In the genomic region with DNA sequence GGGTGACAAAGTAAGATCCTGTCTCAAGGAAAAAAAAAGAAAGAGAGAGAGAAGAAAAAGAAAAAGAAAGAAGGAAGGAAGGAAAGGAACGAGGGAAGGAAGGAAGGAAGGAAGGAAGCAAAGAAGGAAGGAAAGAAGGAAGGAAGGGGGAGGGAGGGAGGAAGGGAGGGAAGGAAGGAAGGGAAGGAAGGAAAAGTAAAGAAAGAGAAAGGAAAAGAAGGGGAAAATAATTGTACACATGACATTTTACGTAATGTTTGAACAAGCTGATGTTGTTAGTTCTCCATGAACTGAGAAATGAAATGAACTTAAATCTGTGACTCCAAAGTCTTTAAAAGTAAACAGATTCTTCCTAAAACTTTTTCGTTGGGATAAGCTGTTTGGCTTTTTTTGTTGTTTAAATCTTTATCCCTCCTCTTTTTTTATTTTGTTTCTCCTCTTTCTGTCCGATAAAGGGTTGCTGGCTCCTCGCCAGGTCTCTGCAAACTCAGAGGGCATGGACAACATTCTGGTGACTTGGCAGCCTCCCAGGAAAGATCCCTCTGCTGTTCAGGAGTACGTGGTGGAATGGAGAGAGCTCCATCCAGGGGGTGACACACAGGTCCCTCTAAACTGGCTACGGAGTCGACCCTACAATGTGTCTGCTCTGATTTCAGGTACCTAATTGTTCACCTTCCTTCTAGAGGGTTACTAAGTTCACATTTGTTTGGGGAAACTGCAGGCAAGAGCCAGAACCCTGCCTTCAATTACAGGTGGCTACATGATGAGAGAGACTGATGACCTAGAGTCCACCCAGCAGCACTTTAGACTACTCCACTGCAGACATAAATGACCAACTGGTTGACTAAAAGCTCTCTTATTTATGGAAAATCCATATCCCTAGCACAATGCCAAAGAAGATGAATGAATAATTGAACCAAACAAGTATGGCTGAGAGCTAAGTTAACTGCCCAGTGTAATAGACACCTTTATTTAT, we compare ENCODE assay signal across 10 cellular contexts. TPM values are rescaled to one million over a fixed set of nuclear protein-coding genes. Genes with fewer than 3 reads are reported as not detected.
DNase-seq lines count a peak whose midpoint lies in the region; ATAC-seq and TF ChIP-seq lines count a peak whose summit lies in the region.
"Had no signal": no experiment of that assay in that cellular context is flagged by ENCODE, and none has a peak within 500 bp of the region (broad histone marks: within the 10 kb centered on the region; RNA-seq: fewer than 3 reads in every experiment).

No MANE protein-coding gene starts in this region.

- TF ChIP-seq EP300 in stomach (IDR thresholded peaks at IDR 0.05) = no peak

- H3K36me3 ChIP-seq in stomach = no peaks in the 10 kb centered on the region

- no peak for ATAC-seq in activated naive CD8-positive, alpha-beta T cell treated with anti-CD3 and anti-CD28 coated beads, Interleukin-2, amount 50 U/mL, for 24 hours
- no peak for ATAC-seq in HG03378 (IDR thresholded peaks at IDR 0.05; ENCODE audit: unreplicated experiment)
- ATAC-seq in HG02571 (IDR thresholded peaks at IDR 0.05; ENCODE audit: unreplicated experiment) = no peak

- WGBS in stomach, 5 donors = 22 to 32% (median 27%) methylated on average over 8 of the region's 8 CpGs

- H3K36me3 Mint-ChIP-seq in activated naive CD8-positive, alpha-beta T cell treated with anti-CD3 and anti-CD28 coated beads for 36 hours = peaks cover 28% of the 10 kb centered on the region
- peaks cover 66% of the 10 kb centered on the region for H3K36me3 Mint-ChIP-seq in activated naive CD8-positive, alpha-beta T cell treated with anti-CD3 and anti-CD28 coated beads, Interleukin-2, amount 50 U/mL, for 24 hours (ENCODE audit: low read depth)

- H3K4me1 ChIP-seq in stomach = peaks cover 0 to 11% (median 6%) of the 10 kb centered on the region in 4 donors

- peaks cover 7% of the 10 kb centered on the region for H3K4me1 Mint-ChIP-seq in activated naive CD8-positive, alpha-beta T cell treated with anti-CD3 and anti-CD28 coated beads for 36 hours
- H3K4me1 Mint-ChIP-seq in activated naive CD8-positive, alpha-beta T cell treated with anti-CD3 and anti-CD28 coated beads, Interleukin-2, amount 50 U/mL, for 24 hours = peaks cover 17% of the 10 kb centered on the region
- H3K4me1 Mint-ChIP-seq: CD4-positive, CD25-positive, alpha-beta regulatory T cell had no signal

- H3K4me3 ChIP-seq in fibroblast of villous mesenchyme (ENCODE audit: low read depth, low read length) (no peak overlapping the region), stomach (no peak overlapping the region)

- no peak for DNase-seq in activated naive CD8-positive, alpha-beta T cell treated with anti-CD3 and anti-CD28 coated beads for 36 hours
- no peak for DNase-seq in activated naive CD8-positive, alpha-beta T cell treated with anti-CD3 and anti-CD28 coated beads, Interleukin-2, amount 50 U/mL, for 24 hours
- DNase-seq in NCI-H748 treated with DMSO at 0.1 percent for 48 hours (lab: John Stamatoyannopoulos, UW) (peak; percentile 87), fibroblast of villous mesenchyme (ENCODE audit: low read depth) (peak; percentile 34), stomach (peak; percentile 71), iPS-NIHi7 (ENCODE audit: extremely low spot score) (no peak)
- DNase-seq: activated gamma-delta T cell; CD4-positive, CD25-positive, alpha-beta regulatory T cell had no signal

- H3K27me3 Mint-ChIP-seq in activated naive CD8-positive, alpha-beta T cell treated with anti-CD3 and anti-CD28 coated beads for 36 hours = no peaks in the 10 kb centered on the region
- H3K27me3 Mint-ChIP-seq in activated naive CD8-positive, alpha-beta T cell treated with anti-CD3 and anti-CD28 coated beads, Interleukin-2, amount 50 U/mL, for 24 hours = no peaks in the 10 kb centered on the region
- H3K27me3 Mint-ChIP-seq: CD4-positive, CD25-positive, alpha-beta regulatory T cell had no signal

- TF ChIP-seq CTCF in fibroblast of villous mesenchyme (IDR thresholded peaks at IDR 0.05; ENCODE audit: insufficient read depth, low read depth, low read length) = no peak
- TF ChIP-seq CTCF in stomach (IDR thresholded peaks at IDR 0.05) = no peak

- intact Hi-C loops in stomach (cut with DNase I; ENCODE audit: low total_unique reads) = no loop called here

- no peak overlapping the region for H3K27ac ChIP-seq in stomach

- no peaks in the 10 kb centered on the region for H3K9me3 ChIP-seq in stomach

- no peak for TF ChIP-seq POLR2A in stomach (IDR thresholded peaks at IDR 0.05)

- no peak overlapping the region for H3K4me3 Mint-ChIP-seq in activated naive CD8-positive, alpha-beta T cell treated with anti-CD3 and anti-CD28 coated beads for 36 hours
- no peak overlapping the region for H3K4me3 Mint-ChIP-seq in activated naive CD8-positive, alpha-beta T cell treated with anti-CD3 and anti-CD28 coated beads, Interleukin-2, amount 50 U/mL, for 24 hours
- H3K4me3 Mint-ChIP-seq: CD4-positive, CD25-positive, alpha-beta regulatory T cell had no signal

- H3K9me3 Mint-ChIP-seq in activated naive CD8-positive, alpha-beta T cell treated with anti-CD3 and anti-CD28 coated beads for 36 hours = no peaks in the 10 kb centered on the region
- peaks cover 3% of the 10 kb centered on the region for H3K9me3 Mint-ChIP-seq in activated naive CD8-positive, alpha-beta T cell treated with anti-CD3 and anti-CD28 coated beads, Interleukin-2, amount 50 U/mL, for 24 hours

- H3K27me3 ChIP-seq in stomach = no peaks in the 10 kb centered on the region

- peak overlapping the region; percentile 47 for H3K27ac Mint-ChIP-seq in activated naive CD8-positive, alpha-beta T cell treated with anti-CD3 and anti-CD28 coated beads for 36 hours
- H3K27ac Mint-ChIP-seq in activated naive CD8-positive, alpha-beta T cell treated with anti-CD3 and anti-CD28 coated beads, Interleukin-2, amount 50 U/mL, for 24 hours = no peak overlapping the region

RNA-seq across cellular contexts. Expression of a gene that starts 60.0 kb away (rescaled TPM):
- total RNA-seq in activated naive CD8-positive, alpha-beta T cell treated with anti-CD3 and anti-CD28 coated beads for 36 hours = 10 to 100 TPM; 39.8 to 40.2 TPM
- total RNA-seq in fibroblast of villous mesenchyme (under 0.01 TPM in 1 of 2 replicates, not detected in the other), stomach (1 to 10 TPM in 1 of 5 donors, under 1 TPM in 2, not detected in 2; 0.29 to 1.2 (median 0.92) TPM)
- under 1 TPM in 2 of 3 donors, not detected in 1; 0.06 to 0.18 TPM for polyA plus RNA-seq in stomach

Comparison
In these comparisons a context has a peak if more than half of its experiments do, and no peak if none do; other contexts are left out.
1. DNase-seq: peak in NCI-H748 treated with DMSO at 0.1 percent for 48 hours (single experiment), fibroblast of villous mesenchyme (single experiment) and stomach (single experiment); none in activated naive CD8-positive, alpha-beta T cell treated with anti-CD3 and anti-CD28 coated beads for 36 hours (single experiment), activated naive CD8-positive, alpha-beta T cell treated with anti-CD3 and anti-CD28 coated beads, Interleukin-2, amount 50 U/mL, for 24 hours (single experiment) and iPS-NIHi7 (single experiment).
2. RNA of a gene that starts 60.0 kb away (total RNA-seq): 39.8 to 40.2 TPM in activated naive CD8-positive, alpha-beta T cell treated with anti-CD3 and anti-CD28 coated beads for 36 hours; 0.29 to 1.2 TPM in stomach and under 0.01 TPM in fibroblast of villous mesenchyme; every median in the first group is over 10 times any median in the second.